1 cellular context compared by ENCODE assay signal in the genomic region with DNA sequence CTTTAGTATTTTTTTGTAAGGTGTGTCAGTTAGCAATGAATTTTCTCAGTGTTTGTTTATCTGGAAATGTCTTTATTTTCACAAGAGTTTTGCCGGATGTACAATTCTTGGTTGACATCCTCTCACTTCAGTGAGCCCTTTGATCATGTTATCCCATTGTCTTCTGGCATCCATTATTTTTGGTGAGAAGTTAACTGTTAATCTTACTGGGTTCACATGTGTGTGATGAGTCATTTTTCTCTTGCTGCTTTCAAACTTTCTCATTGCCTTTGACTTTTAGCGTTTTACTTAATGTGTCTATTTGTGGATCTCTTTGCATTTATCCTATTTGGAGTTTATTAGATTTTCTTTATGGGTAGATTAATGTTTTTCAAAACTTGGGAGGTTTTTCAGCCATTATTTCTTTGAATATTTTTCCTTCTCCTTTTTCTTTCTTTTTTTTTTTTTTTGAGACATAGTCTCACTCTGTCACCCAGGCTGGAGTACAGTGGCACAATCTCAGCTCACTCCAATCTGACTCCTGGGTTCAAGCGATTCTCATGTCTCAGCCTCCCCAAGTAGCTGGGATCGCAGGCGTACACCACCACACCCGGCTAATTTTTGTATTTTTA.
TF ChIP-seq lines count a peak whose summit lies in the region.

No MANE protein-coding gene starts in this region.

TF ChIP-seq in K562, 482 proteins besides CTCF, POLR2A, EP300 and RAD21 (continued from another document and continues in another):
- TF ChIP-seq FOXA3 (CRISPR knock-in tag; conservative IDR thresholded peaks at IDR 0.05 in 1 of 2, IDR thresholded peaks at IDR 0.05 in 1 of 2) (no peak), PYGO2 (tag; IDR thresholded peaks at IDR 0.05) (no peak), ZBTB17 (CRISPR knock-in tag; IDR thresholded peaks at IDR 0.05) (no peak), ELF1 (tag; IDR thresholded peaks at IDR 0.05) (no peak), RAD51 (IDR thresholded peaks at IDR 0.05; ENCODE audit: borderline replicate concordance, low read depth) (no peak), ZFP1 (CRISPR knock-in tag; IDR thresholded peaks at IDR 0.05) (no peak), ZBTB1 (CRISPR knock-in tag; IDR thresholded peaks at IDR 0.05; ENCODE audit: borderline replicate concordance, low read depth) (no peak), SMARCA4 (IDR thresholded peaks at IDR 0.05) (peak; percentile 70), FOSL1 (tag; conservative IDR thresholded peaks at IDR 0.05) (peak; percentile 98), TAF1 (IDR thresholded peaks at IDR 0.05; ENCODE audit: control insufficient read depth, extremely low read depth, insufficient read depth, low read length, severe bottlenecking) (no peak), CBFA2T2 (conservative IDR thresholded peaks at IDR 0.05) (no peak), KLF6 (CRISPR knock-in tag; IDR thresholded peaks at IDR 0.05; ENCODE audit: borderline replicate concordance) (no peak), STAG1 (CRISPR knock-in tag; IDR thresholded peaks at IDR 0.05; ENCODE audit: borderline replicate concordance) (no peak), GATA2 (CRISPR knock-in tag; IDR thresholded peaks at IDR 0.05) (no peak), CBX5 (IDR thresholded peaks at IDR 0.05; ENCODE audit: borderline replicate concordance, low read depth) (peak; percentile 98), E2F3 (CRISPR knock-in tag; IDR thresholded peaks at IDR 0.05) (no peak), ZC3H4 (CRISPR knock-in tag; IDR thresholded peaks at IDR 0.05; ENCODE audit: borderline replicate concordance) (no peak), MCM5 (IDR thresholded peaks at IDR 0.05; ENCODE audit: low read depth) (no peak), CREM (IDR thresholded peaks at IDR 0.05; ENCODE audit: low read depth) (0 out of 2 replicates have a peak, but pooled peaks have one; percentile 22), ZNF224 (CRISPR knock-in tag; IDR thresholded peaks at IDR 0.05) (no peak), ZKSCAN1 (IDR thresholded peaks at IDR 0.05; ENCODE audit: low read depth, low read length) (no peak), TEAD4 (IDR thresholded peaks at IDR 0.05; ENCODE audit: low read length) (peak; percentile 58), TEAD4 (CRISPR knock-in tag; IDR thresholded peaks at IDR 0.05; ENCODE audit: borderline replicate concordance) (no peak), ETS2 (tag; IDR thresholded peaks at IDR 0.05; ENCODE audit: borderline replicate concordance, poor library complexity, severe bottlenecking) (no peak), KAT8 (IDR thresholded peaks at IDR 0.05; ENCODE audit: low read depth) (no peak), SMAD3 (CRISPR knock-in tag; conservative IDR thresholded peaks at IDR 0.05) (no peak), U2AF1 (optimal IDR thresholded peaks at IDR 0.05; ENCODE audit: low read depth, low read length) (no peak), NCOA6 (IDR thresholded peaks at IDR 0.05) (no peak), SMAD4 (CRISPR knock-in tag; conservative IDR thresholded peaks at IDR 0.05) (no peak), ZC3H11A (IDR thresholded peaks at IDR 0.05; ENCODE audit: low read depth, low read length) (no peak), ZNF699 (CRISPR knock-in tag; IDR thresholded peaks at IDR 0.05; ENCODE audit: insufficient replicate concordance) (no peak)
- TF ChIP-seq, protein P1, sequence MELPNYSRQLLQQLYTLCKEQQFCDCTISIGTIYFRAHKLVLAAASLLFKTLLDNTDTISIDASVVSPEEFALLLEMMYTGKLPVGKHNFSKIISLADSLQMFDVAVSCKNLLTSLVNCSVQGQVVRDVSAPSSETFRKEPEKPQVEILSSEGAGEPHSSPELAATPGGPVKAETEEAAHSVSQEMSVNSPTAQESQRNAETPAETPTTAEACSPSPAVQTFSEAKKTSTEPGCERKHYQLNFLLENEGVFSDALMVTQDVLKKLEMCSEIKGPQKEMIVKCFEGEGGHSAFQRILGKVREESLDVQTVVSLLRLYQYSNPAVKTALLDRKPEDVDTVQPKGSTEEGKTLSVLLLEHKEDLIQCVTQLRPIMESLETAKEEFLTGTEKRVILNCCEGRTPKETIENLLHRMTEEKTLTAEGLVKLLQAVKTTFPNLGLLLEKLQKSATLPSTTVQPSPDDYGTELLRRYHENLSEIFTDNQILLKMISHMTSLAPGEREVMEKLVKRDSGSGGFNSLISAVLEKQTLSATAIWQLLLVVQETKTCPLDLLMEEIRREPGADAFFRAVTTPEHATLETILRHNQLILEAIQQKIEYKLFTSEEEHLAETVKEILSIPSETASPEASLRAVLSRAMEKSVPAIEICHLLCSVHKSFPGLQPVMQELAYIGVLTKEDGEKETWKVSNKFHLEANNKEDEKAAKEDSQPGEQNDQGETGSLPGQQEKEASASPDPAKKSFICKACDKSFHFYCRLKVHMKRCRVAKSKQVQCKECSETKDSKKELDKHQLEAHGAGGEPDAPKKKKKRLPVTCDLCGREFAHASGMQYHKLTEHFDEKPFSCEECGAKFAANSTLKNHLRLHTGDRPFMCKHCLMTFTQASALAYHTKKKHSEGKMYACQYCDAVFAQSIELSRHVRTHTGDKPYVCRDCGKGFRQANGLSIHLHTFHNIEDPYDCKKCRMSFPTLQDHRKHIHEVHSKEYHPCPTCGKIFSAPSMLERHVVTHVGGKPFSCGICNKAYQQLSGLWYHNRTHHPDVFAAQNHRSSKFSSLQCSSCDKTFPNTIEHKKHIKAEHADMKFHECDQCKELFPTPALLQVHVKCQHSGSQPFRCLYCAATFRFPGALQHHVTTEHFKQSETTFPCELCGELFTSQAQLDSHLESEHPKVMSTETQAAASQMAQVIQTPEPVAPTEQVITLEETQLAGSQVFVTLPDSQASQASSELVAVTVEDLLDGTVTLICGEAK (IDR thresholded peaks at IDR 0.05), result no peak
- TF ChIP-seq, protein P1 (CRISPR knock-in tag; IDR thresholded peaks at IDR 0.05), result no peak
- TF ChIP-seq, protein P2, sequence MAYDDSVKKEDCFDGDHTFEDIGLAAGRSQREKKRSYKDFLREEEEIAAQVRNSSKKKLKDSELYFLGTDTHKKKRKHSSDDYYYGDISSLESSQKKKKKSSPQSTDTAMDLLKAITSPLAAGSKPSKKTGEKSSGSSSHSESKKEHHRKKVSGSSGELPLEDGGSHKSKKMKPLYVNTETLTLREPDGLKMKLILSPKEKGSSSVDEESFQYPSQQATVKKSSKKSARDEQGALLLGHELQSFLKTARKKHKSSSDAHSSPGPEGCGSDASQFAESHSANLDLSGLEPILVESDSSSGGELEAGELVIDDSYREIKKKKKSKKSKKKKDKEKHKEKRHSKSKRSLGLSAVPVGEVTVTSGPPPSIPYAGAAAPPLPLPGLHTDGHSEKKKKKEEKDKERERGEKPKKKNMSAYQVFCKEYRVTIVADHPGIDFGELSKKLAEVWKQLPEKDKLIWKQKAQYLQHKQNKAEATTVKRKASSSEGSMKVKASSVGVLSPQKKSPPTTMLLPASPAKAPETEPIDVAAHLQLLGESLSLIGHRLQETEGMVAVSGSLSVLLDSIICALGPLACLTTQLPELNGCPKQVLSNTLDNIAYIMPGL (CRISPR knock-in tag; IDR thresholded peaks at IDR 0.05), result no peak
- TF ChIP-seq, protein P3, sequence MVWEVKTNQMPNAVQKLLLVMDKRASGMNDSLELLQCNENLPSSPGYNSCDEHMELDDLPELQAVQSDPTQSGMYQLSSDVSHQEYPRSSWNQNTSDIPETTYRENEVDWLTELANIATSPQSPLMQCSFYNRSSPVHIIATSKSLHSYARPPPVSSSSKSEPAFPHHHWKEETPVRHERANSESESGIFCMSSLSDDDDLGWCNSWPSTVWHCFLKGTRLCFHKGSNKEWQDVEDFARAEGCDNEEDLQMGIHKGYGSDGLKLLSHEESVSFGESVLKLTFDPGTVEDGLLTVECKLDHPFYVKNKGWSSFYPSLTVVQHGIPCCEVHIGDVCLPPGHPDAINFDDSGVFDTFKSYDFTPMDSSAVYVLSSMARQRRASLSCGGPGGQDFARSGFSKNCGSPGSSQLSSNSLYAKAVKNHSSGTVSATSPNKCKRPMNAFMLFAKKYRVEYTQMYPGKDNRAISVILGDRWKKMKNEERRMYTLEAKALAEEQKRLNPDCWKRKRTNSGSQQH (CRISPR knock-in tag; IDR thresholded peaks at IDR 0.05), result no peak
- TF ChIP-seq, protein P4, sequence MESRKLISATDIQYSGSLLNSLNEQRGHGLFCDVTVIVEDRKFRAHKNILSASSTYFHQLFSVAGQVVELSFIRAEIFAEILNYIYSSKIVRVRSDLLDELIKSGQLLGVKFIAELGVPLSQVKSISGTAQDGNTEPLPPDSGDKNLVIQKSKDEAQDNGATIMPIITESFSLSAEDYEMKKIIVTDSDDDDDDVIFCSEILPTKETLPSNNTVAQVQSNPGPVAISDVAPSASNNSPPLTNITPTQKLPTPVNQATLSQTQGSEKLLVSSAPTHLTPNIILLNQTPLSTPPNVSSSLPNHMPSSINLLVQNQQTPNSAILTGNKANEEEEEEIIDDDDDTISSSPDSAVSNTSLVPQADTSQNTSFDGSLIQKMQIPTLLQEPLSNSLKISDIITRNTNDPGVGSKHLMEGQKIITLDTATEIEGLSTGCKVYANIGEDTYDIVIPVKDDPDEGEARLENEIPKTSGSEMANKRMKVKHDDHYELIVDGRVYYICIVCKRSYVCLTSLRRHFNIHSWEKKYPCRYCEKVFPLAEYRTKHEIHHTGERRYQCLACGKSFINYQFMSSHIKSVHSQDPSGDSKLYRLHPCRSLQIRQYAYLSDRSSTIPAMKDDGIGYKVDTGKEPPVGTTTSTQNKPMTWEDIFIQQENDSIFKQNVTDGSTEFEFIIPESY (CRISPR knock-in tag; IDR thresholded peaks at IDR 0.05), result no peak
- TF ChIP-seq, protein P5, sequence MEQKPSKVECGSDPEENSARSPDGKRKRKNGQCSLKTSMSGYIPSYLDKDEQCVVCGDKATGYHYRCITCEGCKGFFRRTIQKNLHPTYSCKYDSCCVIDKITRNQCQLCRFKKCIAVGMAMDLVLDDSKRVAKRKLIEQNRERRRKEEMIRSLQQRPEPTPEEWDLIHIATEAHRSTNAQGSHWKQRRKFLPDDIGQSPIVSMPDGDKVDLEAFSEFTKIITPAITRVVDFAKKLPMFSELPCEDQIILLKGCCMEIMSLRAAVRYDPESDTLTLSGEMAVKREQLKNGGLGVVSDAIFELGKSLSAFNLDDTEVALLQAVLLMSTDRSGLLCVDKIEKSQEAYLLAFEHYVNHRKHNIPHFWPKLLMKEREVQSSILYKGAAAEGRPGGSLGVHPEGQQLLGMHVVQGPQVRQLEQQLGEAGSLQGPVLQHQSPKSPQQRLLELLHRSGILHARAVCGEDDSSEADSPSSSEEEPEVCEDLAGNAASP (IDR thresholded peaks at IDR 0.05), result no peak
- TF ChIP-seq, protein P6, sequence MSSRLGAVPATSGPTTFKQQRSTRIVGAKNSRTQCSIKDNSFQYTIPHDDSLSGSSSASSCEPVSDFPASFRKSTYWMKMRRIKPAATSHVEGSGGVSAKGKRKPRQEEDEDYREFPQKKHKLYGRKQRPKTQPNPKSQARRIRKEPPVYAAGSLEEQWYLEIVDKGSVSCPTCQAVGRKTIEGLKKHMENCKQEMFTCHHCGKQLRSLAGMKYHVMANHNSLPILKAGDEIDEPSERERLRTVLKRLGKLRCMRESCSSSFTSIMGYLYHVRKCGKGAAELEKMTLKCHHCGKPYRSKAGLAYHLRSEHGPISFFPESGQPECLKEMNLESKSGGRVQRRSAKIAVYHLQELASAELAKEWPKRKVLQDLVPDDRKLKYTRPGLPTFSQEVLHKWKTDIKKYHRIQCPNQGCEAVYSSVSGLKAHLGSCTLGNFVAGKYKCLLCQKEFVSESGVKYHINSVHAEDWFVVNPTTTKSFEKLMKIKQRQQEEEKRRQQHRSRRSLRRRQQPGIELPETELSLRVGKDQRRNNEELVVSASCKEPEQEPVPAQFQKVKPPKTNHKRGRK (tag; IDR thresholded peaks at IDR 0.05), result no peak
- TF ChIP-seq, protein P7, sequence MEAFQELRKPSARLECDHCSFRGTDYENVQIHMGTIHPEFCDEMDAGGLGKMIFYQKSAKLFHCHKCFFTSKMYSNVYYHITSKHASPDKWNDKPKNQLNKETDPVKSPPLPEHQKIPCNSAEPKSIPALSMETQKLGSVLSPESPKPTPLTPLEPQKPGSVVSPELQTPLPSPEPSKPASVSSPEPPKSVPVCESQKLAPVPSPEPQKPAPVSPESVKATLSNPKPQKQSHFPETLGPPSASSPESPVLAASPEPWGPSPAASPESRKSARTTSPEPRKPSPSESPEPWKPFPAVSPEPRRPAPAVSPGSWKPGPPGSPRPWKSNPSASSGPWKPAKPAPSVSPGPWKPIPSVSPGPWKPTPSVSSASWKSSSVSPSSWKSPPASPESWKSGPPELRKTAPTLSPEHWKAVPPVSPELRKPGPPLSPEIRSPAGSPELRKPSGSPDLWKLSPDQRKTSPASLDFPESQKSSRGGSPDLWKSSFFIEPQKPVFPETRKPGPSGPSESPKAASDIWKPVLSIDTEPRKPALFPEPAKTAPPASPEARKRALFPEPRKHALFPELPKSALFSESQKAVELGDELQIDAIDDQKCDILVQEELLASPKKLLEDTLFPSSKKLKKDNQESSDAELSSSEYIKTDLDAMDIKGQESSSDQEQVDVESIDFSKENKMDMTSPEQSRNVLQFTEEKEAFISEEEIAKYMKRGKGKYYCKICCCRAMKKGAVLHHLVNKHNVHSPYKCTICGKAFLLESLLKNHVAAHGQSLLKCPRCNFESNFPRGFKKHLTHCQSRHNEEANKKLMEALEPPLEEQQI (IDR thresholded peaks at IDR 0.05), result peak; percentile 85
- TF ChIP-seq, protein P8, sequence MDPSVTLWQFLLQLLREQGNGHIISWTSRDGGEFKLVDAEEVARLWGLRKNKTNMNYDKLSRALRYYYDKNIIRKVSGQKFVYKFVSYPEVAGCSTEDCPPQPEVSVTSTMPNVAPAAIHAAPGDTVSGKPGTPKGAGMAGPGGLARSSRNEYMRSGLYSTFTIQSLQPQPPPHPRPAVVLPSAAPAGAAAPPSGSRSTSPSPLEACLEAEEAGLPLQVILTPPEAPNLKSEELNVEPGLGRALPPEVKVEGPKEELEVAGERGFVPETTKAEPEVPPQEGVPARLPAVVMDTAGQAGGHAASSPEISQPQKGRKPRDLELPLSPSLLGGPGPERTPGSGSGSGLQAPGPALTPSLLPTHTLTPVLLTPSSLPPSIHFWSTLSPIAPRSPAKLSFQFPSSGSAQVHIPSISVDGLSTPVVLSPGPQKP (CRISPR knock-in tag; IDR thresholded peaks at IDR 0.05), result no peak
